13 cellular contexts compared by ENCODE assay signal in the genomic region with DNA sequence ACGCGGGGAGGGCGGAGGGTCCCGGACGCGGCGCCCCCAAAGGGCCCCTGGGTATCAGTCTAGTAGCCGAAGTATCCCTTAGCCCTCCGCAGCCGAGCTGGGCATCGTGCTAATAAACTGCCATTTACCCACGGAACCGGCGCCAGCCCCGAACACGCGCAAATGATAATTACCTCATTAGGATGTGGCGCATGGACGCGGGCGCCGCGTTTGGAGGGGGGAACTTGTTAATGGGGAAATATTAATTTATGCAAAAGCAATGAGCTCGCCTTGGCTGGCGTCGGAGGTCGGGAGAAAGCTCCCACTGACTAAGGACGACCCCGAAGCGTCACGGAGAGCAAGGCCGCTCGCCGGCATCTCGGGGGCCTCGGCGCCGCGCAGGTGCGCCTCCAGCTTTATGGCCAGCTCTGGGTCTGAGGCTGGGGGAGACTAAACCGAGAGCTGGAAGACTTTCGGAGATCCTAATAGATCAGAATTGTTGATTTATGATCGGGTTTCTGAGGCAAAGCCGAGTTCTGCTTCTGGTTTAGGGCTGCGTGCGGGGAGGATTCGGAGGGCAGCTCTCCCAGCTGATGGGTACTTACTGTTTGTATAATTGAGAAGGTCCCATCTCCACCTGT. TPM values are rescaled to one million over a fixed set of nuclear protein-coding genes. Genes with fewer than 3 reads are reported as not detected.
DNase-seq lines count a peak whose midpoint lies in the region; ATAC-seq and TF ChIP-seq lines count a peak whose summit lies in the region.
"Had no signal": no experiment of that assay in that cellular context is flagged by ENCODE, and none has a peak within 500 bp of the region (broad histone marks: within the 10 kb centered on the region; RNA-seq: fewer than 3 reads in every experiment).

No MANE protein-coding gene starts in this region.

- H4K20me1 ChIP-seq in GM23248 (ENCODE audit: insufficient read depth) (no peaks in the 10 kb centered on the region), neural cell (ENCODE audit: insufficient read depth) (no peaks in the 10 kb centered on the region)

- no peak for TF ChIP-seq CTCF in neural cell (IDR thresholded peaks at IDR 0.05; ENCODE audit: poor library complexity, severe bottlenecking)

- peaks cover 10% of the 10 kb centered on the region for H3K4me1 ChIP-seq in ACC112 (ENCODE audit: control insufficient read depth, insufficient read depth, low read length, unreplicated experiment)
- no peaks in the 10 kb centered on the region; the same call in 1 of the 2 replicates for H3K4me1 ChIP-seq in GM23248 (ENCODE audit: insufficient read depth)

- H3K27ac ChIP-seq in ACC112 (ENCODE audit: low read depth, low read length): no peak overlapping the region
- H3K27ac ChIP-seq in GM23248: no peak overlapping the region
- H3K27ac ChIP-seq in neural cell (ENCODE audit: low read length): no peak overlapping the region

- DNase-seq in GM23248 (no peak), ecto neural progenitor cell (ENCODE audit: low spot score) (peak; percentile 61), NCI-H345 treated with DMSO at 0.1 percent for 48 hours (lab: John Stamatoyannopoulos, UW; ENCODE audit: unreplicated experiment) (no peak)
- DNase-seq in stimulated activated CD4-positive, alpha-beta T cell treated with anti-CD3 and anti-CD28 coated beads, Interleukin-15, amount 100 ng/mL, for 24 hours: no peak
- DNase-seq: central memory CD4-positive, alpha-beta T cell; HCEC 1CT had no signal

- no peaks in the 10 kb centered on the region for H3K9me2 ChIP-seq in GM23248 (ENCODE audit: insufficient read depth)
- no peaks in the 10 kb centered on the region for H3K9me2 ChIP-seq in neural cell (ENCODE audit: insufficient read depth, low read length)

- H3K27me3 ChIP-seq in ACC112 (ENCODE audit: insufficient read depth, low read length): peaks cover 100% of the 10 kb centered on the region
- peaks cover 99% of the 10 kb centered on the region for H3K27me3 ChIP-seq in GM23248 (replicated peaks; ENCODE audit: insufficient read depth)
- peaks cover 100% of the 10 kb centered on the region for H3K27me3 ChIP-seq in neural cell (ENCODE audit: insufficient read depth, low read depth, low read length)

- H3K79me2 ChIP-seq in ACC112 (ENCODE audit: control insufficient read depth, insufficient read depth, low read length, unreplicated experiment): no peaks in the 10 kb centered on the region
- no peaks in the 10 kb centered on the region for H3K79me2 ChIP-seq in GM23248 (ENCODE audit: insufficient read depth)
- H3K79me2 ChIP-seq in neural cell (replicated peaks; ENCODE audit: insufficient read depth, low read length): no peaks in the 10 kb centered on the region

- H3K36me3 ChIP-seq in ACC112 (ENCODE audit: insufficient read depth, low read length) (no peaks in the 10 kb centered on the region), GM23248 (ENCODE audit: low read depth) (no peaks in the 10 kb centered on the region), neural cell (ENCODE audit: insufficient read depth, low read length) (no peaks in the 10 kb centered on the region)

- no peaks in the 10 kb centered on the region for H3K9me3 ChIP-seq in GM23248 (ENCODE audit: low read depth)
- peaks cover 13% of the 10 kb centered on the region for H3K9me3 ChIP-seq in neural cell (ENCODE audit: low read length)

- H3K4me3 ChIP-seq in ACC112 (ENCODE audit: low read depth, low read length): peak overlapping the region; percentile 73
- H3K4me3 ChIP-seq in GM23248: peak overlapping the region; percentile 73
- peak overlapping the region; percentile 51 for H3K4me3 ChIP-seq in neural cell (ENCODE audit: low read length)

- TF ChIP-seq RAD21 in neural cell (conservative IDR thresholded peaks at IDR 0.05): no peak

- 2% methylated on average over 44 of the region's 47 CpGs for WGBS in GM23248 (ENCODE audit: low coverage in 1 of 2, low lambda C conversion rate in 2 of 2, missing lambda C conversion rate in 2 of 2), 2 experiments

- H2AFZ ChIP-seq in ACC112 (ENCODE audit: low read length, unreplicated experiment): no peak overlapping the region
- H2AFZ ChIP-seq in GM23248: peak overlapping the region; percentile 63
- no peak overlapping the region for H2AFZ ChIP-seq in neural cell (ENCODE audit: low read depth, low read length)

- peak overlapping the region; percentile 71 for H3K4me2 ChIP-seq in GM23248 (ENCODE audit: unreplicated experiment)
- H3K4me2 ChIP-seq in neural cell (ENCODE audit: low read length): no peak overlapping the region

- H3F3A ChIP-seq in GM23248 (ENCODE audit: insufficient read depth) (no peaks in the 10 kb centered on the region), neural cell (ENCODE audit: insufficient read depth, low read length, poor library complexity, severe bottlenecking) (peaks cover 11% of the 10 kb centered on the region)

- ATAC-seq in GM21381 (IDR thresholded peaks at IDR 0.05; ENCODE audit: unreplicated experiment) (no peak), GM19395 (IDR thresholded peaks at IDR 0.05; ENCODE audit: unreplicated experiment) (no peak)
- ATAC-seq: left lobe of liver had no signal

- in situ Hi-C loops in GM23248 (cut with MboI): no loop called here

- no peak for TF ChIP-seq EP300 in neural cell (conservative IDR thresholded peaks at IDR 0.05; ENCODE audit: poor library complexity, severe bottlenecking)

- H3K9ac ChIP-seq in GM23248 (no peak overlapping the region), neural cell (ENCODE audit: low read length) (no peak overlapping the region)

TF ChIP-seq in neural cell, 6 proteins besides CTCF, POLR2A, EP300 and RAD21:
- TF ChIP-seq POLR2AphosphoS5 (IDR thresholded peaks at IDR 0.05): peak; percentile 57
- TF ChIP-seq EZH2 (IDR thresholded peaks at IDR 0.05; ENCODE audit: borderline replicate concordance, insufficient read depth, low read length, poor library complexity, severe bottlenecking): no peak

RNA-seq across cellular contexts. Expression of a gene that starts 0.5 kb away (rescaled TPM):
- not detected in 2 replicates for total RNA-seq in GM23248 (2014; rRNA removed; shearing (Covaris generic))
- not detected in 2 replicates for polyA plus RNA-seq in GM23248 (2016; fragmentation: Nextera tagmentation; extraction: Ambion mirVana)
- polyA plus RNA-seq in neural cell: 0.47 TPM in 1 of 2 replicates, not detected in the other
- not detected in 2 replicates for polyA minus RNA-seq in neural cell
- total RNA-seq: activated T-helper 1 cell treated with anti-CD3 and anti-CD28 coated beads, Interleukin-12 subunit alpha, Interleukin-12 subunit beta, Interleukin-2, Interleukin-4 antibody, amounts not matched to agents 30 ng/mL and 10 ng/mL and 1 ng/mL, durations not matched to agents 14 hours and 24 hours and 36 hours; left lobe of liver; pulmonary artery endothelial cell had no signal
